In genomic region chr14:34059925-34060746, GRCh38 we compare ENCODE assay signal across 8 cellular contexts.
DNase-seq lines count a peak whose midpoint lies in the region; ATAC-seq and TF ChIP-seq lines count a peak whose summit lies in the region.

No MANE protein-coding gene starts in this region.

- TF ChIP-seq CTCF in MM.1S (IDR thresholded peaks at IDR 0.05; ENCODE audit: low read length): no peak

- H3K27me3 ChIP-seq in rectal smooth muscle tissue (ENCODE audit: control insufficient read depth, insufficient read depth, low read length): no peaks in the 10 kb centered on the region
- no peaks in the 10 kb centered on the region for H3K27me3 ChIP-seq in MM.1S (replicated peaks; ENCODE audit: insufficient read depth, low read length)

- no peaks in the 10 kb centered on the region for H3K9me2 ChIP-seq in MM.1S (replicated peaks; ENCODE audit: insufficient read depth, low read length)

- H3K4me3 ChIP-seq in rectal smooth muscle tissue (ENCODE audit: low read length) (peak overlapping the region; percentile 71), MM.1S (ENCODE audit: low read length) (no peak overlapping the region; the same call in 1 of the 2 replicates)

- H4K20me1 ChIP-seq in MM.1S (ENCODE audit: insufficient read depth, low read length): no peaks in the 10 kb centered on the region

- peak; percentile 89 for DNase-seq in DMS53 (lab: John Stamatoyannopoulos, UW)
- peak; percentile 14 to 81 (median 20) for DNase-seq in T-helper 1 cell
- DNase-seq in astrocyte of the hippocampus (ENCODE audit: low read depth, low spot score): peak; percentile 93
- DNase-seq in hypothalamus (lab: John Stamatoyannopoulos, UW): peak in 48 of 51 donors; percentile 8 to 72 (median 42)
- DNase-seq in MM.1S: no peak

- peak overlapping the region; percentile 84 for H3K27ac ChIP-seq in rectal smooth muscle tissue (ENCODE audit: low read depth, low read length)
- no peak overlapping the region for H3K27ac ChIP-seq in MM.1S (ENCODE audit: low read length)

- H3K36me3 ChIP-seq in rectal smooth muscle tissue (ENCODE audit: control insufficient read depth, insufficient read depth, low read length) (no peaks in the 10 kb centered on the region), MM.1S (replicated peaks; ENCODE audit: insufficient read depth, low read length) (no peaks in the 10 kb centered on the region)

- H3K9me3 ChIP-seq in MM.1S (replicated peaks; ENCODE audit: insufficient read depth, low read length): no peaks in the 10 kb centered on the region

- no peaks in the 10 kb centered on the region for H3K79me2 ChIP-seq in MM.1S (ENCODE audit: low read length)

- ATAC-seq in GM19467 (IDR thresholded peaks at IDR 0.05; ENCODE audit: unreplicated experiment) (peak; percentile 62), HG03575 (IDR thresholded peaks at IDR 0.05; ENCODE audit: extremely low read depth, insufficient number of reproducible peaks, low FRiP score, unreplicated experiment) (peak; percentile 47)

- no peaks in the 10 kb centered on the region for H3F3A ChIP-seq in MM.1S (ENCODE audit: insufficient read depth, low read length)

- H3K9ac ChIP-seq in rectal smooth muscle tissue (ENCODE audit: low read length) (peak overlapping the region; percentile 79), MM.1S (ENCODE audit: low read length) (no peak overlapping the region)

- H3K4me1 ChIP-seq in rectal smooth muscle tissue (ENCODE audit: control insufficient read depth, insufficient read depth, low read length): peaks cover 4% of the 10 kb centered on the region
- H3K4me1 ChIP-seq in MM.1S (ENCODE audit: low read length): no peaks in the 10 kb centered on the region

- no peak overlapping the region for H2AFZ ChIP-seq in MM.1S (ENCODE audit: low read length)

- no peak overlapping the region for H3K4me2 ChIP-seq in MM.1S (ENCODE audit: low read depth, low read length)
